Comparison of ENCODE assay signal across 20 cellular contexts in genomic region chr3:149839874-149840273, GRCh38. TPM values are rescaled to one million over a fixed set of nuclear protein-coding genes. Genes with fewer than 3 reads are reported as not detected.
DNase-seq lines count a peak whose midpoint lies in the region; ATAC-seq and TF ChIP-seq lines count a peak whose summit lies in the region.
"Had no signal": no experiment of that assay in that cellular context is flagged by ENCODE, and none has a peak within 500 bp of the region (broad histone marks: within the 10 kb centered on the region; RNA-seq: fewer than 3 reads in every experiment).

No MANE protein-coding gene starts in this region.

- ATAC-seq in CD4-positive, alpha-beta T cell (ENCODE audit: poor library complexity) = no peak
- ATAC-seq in central memory CD8-positive, alpha-beta T cell (replicated peaks; ENCODE audit: extremely low read depth, poor library complexity, severe bottlenecking) = no peak
- ATAC-seq in left lung (peak; percentile 48), GM19452 (IDR thresholded peaks at IDR 0.05; ENCODE audit: unreplicated experiment) (no peak)
- ATAC-seq: Panc1, SK-N-SH treated with all-trans-retinoic acid at 6 μM for 48 hours had no signal

- H3K27me3 Mint-ChIP-seq in CD4-positive, alpha-beta T cell = no peaks in the 10 kb centered on the region
- H3K27me3 Mint-ChIP-seq in central memory CD8-positive, alpha-beta T cell = no peaks in the 10 kb centered on the region
- H3K27me3 Mint-ChIP-seq: CD4-positive, CD25-positive, alpha-beta regulatory T cell had no signal

- no peak overlapping the region for H3K4me3 ChIP-seq in left lung

- peaks cover 0 to 9% of the 10 kb centered on the region in 2 donors for H3K36me3 ChIP-seq in left lung

- no peak for TF ChIP-seq CTCF in CD4-positive, alpha-beta T cell (IDR thresholded peaks at IDR 0.05)
- TF ChIP-seq CTCF in left lung (IDR thresholded peaks at IDR 0.05) = no peak

- no peak overlapping the region for H3K27ac ChIP-seq in CD4-positive, alpha-beta T cell (ENCODE audit: low read depth, low read length)
- H3K27ac ChIP-seq in left lung = no peak overlapping the region

- H3K27me3 ChIP-seq in CD4-positive, alpha-beta T cell (ENCODE audit: control insufficient read depth, insufficient read depth, low read length) = no peaks in the 10 kb centered on the region
- H3K27me3 ChIP-seq in left lung = no peaks in the 10 kb centered on the region

- peaks cover 70% of the 10 kb centered on the region for H3K36me3 Mint-ChIP-seq in CD4-positive, alpha-beta T cell (ENCODE audit: low read depth)
- H3K36me3 Mint-ChIP-seq in central memory CD8-positive, alpha-beta T cell (ENCODE audit: insufficient read depth) = peaks cover 2% of the 10 kb centered on the region

- intact Hi-C loops in CD4-positive, alpha-beta T cell (cut with DNase I, micrococcal nuclease) = no loop called here
- intact Hi-C loops in left lung (cut with DNase I) = no loop called here

- POLR2A ChIA-PET in CD4-positive, alpha-beta T cell (lab: Charles Lee) = no interaction called here

- no peak for DNase-seq in CD4-positive, alpha-beta T cell
- DNase-seq in M059J (ENCODE audit: low read depth) (peak; percentile 17), left lung (no peak), SHP77 (lab: John Stamatoyannopoulos, UW) (no peak), NCI-H1417 treated with DMSO at 0.1 percent for 48 hours (lab: John Stamatoyannopoulos, UW) (no peak), RPMI8226 (no peak)
- DNase-seq in central memory CD8-positive, alpha-beta T cell (ENCODE audit: low spot score in 2 of 2) = no peak
- DNase-seq: CD4-positive, CD25-positive, alpha-beta regulatory T cell; DMS53; H7; Kasumi-1; NCI-H1436 treated with DMSO at 0.1 percent for 48 hours; NCI-H2029 treated with DMSO at 0.1 percent for 48 hours; NCI-H82; SHP77 treated with DMSO at 0.1 percent for 48 hours had no signal

- H3K4me1 ChIP-seq in left lung = peaks cover 0 to 12% of the 10 kb centered on the region in 2 donors

- peaks cover under 1% of the 10 kb centered on the region for H3K9me3 Mint-ChIP-seq in CD4-positive, alpha-beta T cell
- peaks cover 6% of the 10 kb centered on the region for H3K9me3 Mint-ChIP-seq in central memory CD8-positive, alpha-beta T cell

- peaks cover 61% of the 10 kb centered on the region for H3K4me1 Mint-ChIP-seq in CD4-positive, alpha-beta T cell (ENCODE audit: low read depth)
- H3K4me1 Mint-ChIP-seq in central memory CD8-positive, alpha-beta T cell = peaks cover 49% of the 10 kb centered on the region

- CTCF ChIA-PET in CD4-positive, alpha-beta T cell (lab: Charles Lee) = no interaction called here

- H3K4me3 Mint-ChIP-seq in CD4-positive, alpha-beta T cell = no peak overlapping the region
- H3K4me3 Mint-ChIP-seq in central memory CD8-positive, alpha-beta T cell = no peak overlapping the region
- H3K4me3 Mint-ChIP-seq: CD4-positive, CD25-positive, alpha-beta regulatory T cell had no signal

- peaks cover 23% of the 10 kb centered on the region for H3K9me3 ChIP-seq in CD4-positive, alpha-beta T cell (ENCODE audit: control insufficient read depth, low read length)
- peaks cover 0 to 18% of the 10 kb centered on the region in 2 donors for H3K9me3 ChIP-seq in left lung

- peak overlapping the region; percentile 33 for H3K27ac Mint-ChIP-seq in CD4-positive, alpha-beta T cell
- peak overlapping the region; percentile 23 for H3K27ac Mint-ChIP-seq in central memory CD8-positive, alpha-beta T cell (ENCODE audit: low read depth)

RNA-seq across cellular contexts. Expression of gene RNF13, which starts 26.9 kb away (rescaled TPM):
- total RNA-seq in CD4-positive, alpha-beta T cell = 10 to 100 TPM; 39.1 to 44.1 TPM
- total RNA-seq in M059J (2014; rRNA removed; shearing (Covaris generic)) = 37.3 and 38.2 TPM in 2 replicates
- 100 to 1,000 TPM in 1 of 2 donors, 10 to 100 TPM in 1; 89.2 to 126 TPM for total RNA-seq in left lung

RNA-seq across cellular contexts. Expression of gene ANKUB1, which starts 47.5 kb away (rescaled TPM):
- not detected for total RNA-seq in CD4-positive, alpha-beta T cell
- not detected in 2 replicates for total RNA-seq in M059J (2014; rRNA removed; shearing (Covaris generic))
- total RNA-seq in left lung = 1 to 10 TPM in 1 of 2 donors, not detected in 1; 2.2 TPM
- total RNA-seq: CD4-positive, CD25-positive, alpha-beta regulatory T cell; H7; HT-29; NCI-H460 had no signal
